In genomic region chr1:178311164-178311563, GRCh38 we compare ENCODE assay signal across 11 cellular contexts.
DNase-seq lines count a peak whose midpoint lies in the region; TF ChIP-seq lines count a peak whose summit lies in the region.
"Had no signal": no experiment of that assay in that cellular context is flagged by ENCODE, and none has a peak within 500 bp of the region (broad histone marks: within the 10 kb centered on the region; RNA-seq: fewer than 3 reads in every experiment).

No MANE protein-coding gene starts in this region.

- H3F3A ChIP-seq in smooth muscle cell (ENCODE audit: low read depth): no peaks in the 10 kb centered on the region

- intact Hi-C loops in left ventricle myocardium inferior (cut with micrococcal nuclease): no loop called here
- intact Hi-C loops in lower leg skin (cut with DNase I; ENCODE audit: low total_unique reads): loop anchor here (10.0 kb wide), 1 partner anchor 204 kb away; the partner anchor contains the start of gene TEX35
- intact Hi-C loops in uterus (cut with DNase I; ENCODE audit: low total_unique reads): no loop called here

- H3K79me2 ChIP-seq in smooth muscle cell (ENCODE audit: low read depth): no peaks in the 10 kb centered on the region

- H3K4me1 ChIP-seq in left ventricle myocardium inferior (peaks cover 40% of the 10 kb centered on the region), smooth muscle cell (ENCODE audit: low read depth) (no peaks in the 10 kb centered on the region), uterus (no peaks in the 10 kb centered on the region)

- DNase-seq in SKM-1 (lab: John Stamatoyannopoulos, UW; ENCODE audit: unreplicated experiment) (peak; percentile 18), SKM-1 treated with dmso at 0.1 percent for 144 hours (lab: John Stamatoyannopoulos, UW; ENCODE audit: unreplicated experiment) (no peak), astrocyte of the cerebellum (ENCODE audit: low read depth) (peak; percentile 37), left ventricle myocardium inferior (no peak), smooth muscle cell (lab: John Stamatoyannopoulos, UW; ENCODE audit: unreplicated experiment) (no peak), lower leg skin (ENCODE audit: low spot score in 2 of 2) (no peak), HuH-7 (ENCODE audit: low spot score) (no peak), uterus (no peak)
- DNase-seq: activated CD8-positive, alpha-beta memory T cell treated with anti-CD3 and anti-CD28 coated beads for 24 hours; activated effector memory CD4-positive, alpha-beta T cell treated with Interleukin-2 at 50 U/mL for 16 hours; effector CD4-positive, alpha-beta T cell had no signal

- H2AFZ ChIP-seq in smooth muscle cell (ENCODE audit: low read depth): no peak overlapping the region

- H3K36me3 ChIP-seq in left ventricle myocardium inferior: no peaks in the 10 kb centered on the region
- no peaks in the 10 kb centered on the region for H3K36me3 ChIP-seq in smooth muscle cell (ENCODE audit: low read depth)
- H3K36me3 ChIP-seq in uterus: no peaks in the 10 kb centered on the region

- peak overlapping the region; percentile 6 for H3K9ac ChIP-seq in smooth muscle cell (ENCODE audit: low read depth)

- H3K27me3 ChIP-seq in left ventricle myocardium inferior (ENCODE audit: low read depth): no peaks in the 10 kb centered on the region
- H3K27me3 ChIP-seq in smooth muscle cell (ENCODE audit: low read depth): no peaks in the 10 kb centered on the region
- H3K27me3 ChIP-seq in uterus: no peaks in the 10 kb centered on the region

- no peak overlapping the region for H3K4me2 ChIP-seq in smooth muscle cell

- TF ChIP-seq CTCF in astrocyte of the cerebellum (IDR thresholded peaks at IDR 0.05; ENCODE audit: low read depth, low read length, missing control alignments): no peak
- no peak for TF ChIP-seq CTCF in left ventricle myocardium inferior (IDR thresholded peaks at IDR 0.05; ENCODE audit: borderline replicate concordance)
- no peak for TF ChIP-seq CTCF in smooth muscle cell (IDR thresholded peaks at IDR 0.05; ENCODE audit: borderline replicate concordance, insufficient read depth, poor library complexity, severe bottlenecking)
- TF ChIP-seq CTCF in lower leg skin (IDR thresholded peaks at IDR 0.05): no peak
- no peak for TF ChIP-seq CTCF in uterus (IDR thresholded peaks at IDR 0.05)

- H3K27ac ChIP-seq in left ventricle myocardium inferior (replicated peaks) (peak overlapping the region; percentile 29), smooth muscle cell (ENCODE audit: low read depth) (no peak overlapping the region), uterus (no peak overlapping the region)

- TF ChIP-seq POLR2A in lower leg skin (IDR thresholded peaks at IDR 0.05) (no peak), uterus (IDR thresholded peaks at IDR 0.05) (no peak)

- H3K9me3 ChIP-seq in left ventricle myocardium inferior (replicated peaks) (no peaks in the 10 kb centered on the region), smooth muscle cell (replicated peaks; ENCODE audit: low read depth) (no peaks in the 10 kb centered on the region), uterus (no peaks in the 10 kb centered on the region)

- H3K4me3 ChIP-seq in astrocyte of the cerebellum (ENCODE audit: low read depth, low read length) (no peak overlapping the region), left ventricle myocardium inferior (peak overlapping the region; percentile 8), smooth muscle cell (no peak overlapping the region), lower leg skin (ENCODE audit: low read depth, poor library complexity, severe bottlenecking) (no peak overlapping the region), uterus (no peak overlapping the region)

- WGBS in smooth muscle cell (ENCODE audit: low lambda C conversion rate): 85% methylated on average over 1 of the region's 1 CpG
- WGBS in lower leg skin, 2 donors: 67 to 70% methylated on average over 1 of the region's 1 CpG

- peaks cover 50% of the 10 kb centered on the region for H4K20me1 ChIP-seq in smooth muscle cell (ENCODE audit: low read depth)

- in situ Hi-C loops in astrocyte of the cerebellum (cut with HindIII; ENCODE audit: low sequenced_read_pairs): no loop called here

Comparison
In these comparisons a context has a peak if more than half of its experiments do, and no peak if none do; other contexts are left out.
1. DNase-seq: peak in SKM-1 (single experiment) and astrocyte of the cerebellum (single experiment); none in SKM-1 treated with dmso at 0.1 percent for 144 hours (single experiment), left ventricle myocardium inferior (single experiment), smooth muscle cell (single experiment), lower leg skin (0 of 2), HuH-7 (single experiment) and uterus (0 of 2).